18 cellular contexts compared by ENCODE assay signal in the genomic region with DNA sequence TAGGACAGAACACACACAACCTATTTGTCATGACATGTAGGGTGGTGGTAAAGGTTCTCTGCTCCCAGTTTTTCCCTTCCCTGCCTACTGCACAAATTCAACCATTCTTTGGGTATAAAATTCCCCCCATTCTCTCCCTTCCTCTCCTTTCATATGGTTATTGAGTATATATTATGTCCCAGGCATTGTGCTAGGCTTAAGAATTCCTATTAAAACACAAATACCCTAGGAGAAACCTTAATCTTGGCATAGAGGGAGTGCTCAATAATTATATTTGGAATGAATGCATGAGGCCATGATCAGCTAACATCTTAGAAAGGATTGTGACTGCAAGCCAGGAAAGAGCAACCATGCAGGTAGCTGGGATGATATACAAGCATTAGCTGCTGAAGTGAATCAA.
DNase-seq lines count a peak whose midpoint lies in the region; ATAC-seq lines count a peak whose summit lies in the region.
"Had no signal": no experiment of that assay in that cellular context is flagged by ENCODE, and none has a peak within 500 bp of the region (broad histone marks: within the 10 kb centered on the region; RNA-seq: fewer than 3 reads in every experiment).

No MANE protein-coding gene starts in this region.

- H3K4me3 ChIP-seq in subcutaneous abdominal adipose tissue (ENCODE audit: low read depth in 1 of 5, low read length in 5 of 5), result no peak overlapping the region
- H3K4me3 ChIP-seq in H7 (ENCODE audit: insufficient read depth, low read depth, low read length), result no peak overlapping the region
- H3K4me3 ChIP-seq: BLaER1 treated with 17β-estradiol and CSF1 and Interleukin-3, amounts not matched to agents 10 nM and 100 nM; GM23338 had no signal

- H3K27me3 ChIP-seq in subcutaneous abdominal adipose tissue (ENCODE audit: control insufficient read depth in 5 of 5, insufficient read depth in 4 of 5, low read length in 5 of 5), result no peaks in the 10 kb centered on the region
- H3K27me3 ChIP-seq in H7 (ENCODE audit: control insufficient read depth, insufficient read depth, low read length), result no peaks in the 10 kb centered on the region
- H3K27me3 ChIP-seq: BLaER1 treated with 17β-estradiol and CSF1 and Interleukin-3, amounts not matched to agents 10 nM and 100 nM had no signal

- peaks cover 0 to 24% (median 20%) of the 10 kb centered on the region in 5 donors for H3K4me1 ChIP-seq in subcutaneous abdominal adipose tissue (ENCODE audit: control insufficient read depth in 5 of 5, insufficient read depth in 5 of 5, low read length in 5 of 5)

- intact Hi-C loops in activated CD4-positive, alpha-beta T cell treated with anti-CD3 and anti-CD28 coated beads for 36 hours (cut with DNase I, micrococcal nuclease), result no loop called here

- H3K27ac ChIP-seq in subcutaneous abdominal adipose tissue (ENCODE audit: low read depth, low read length), result peak overlapping the region; percentile 97
- H3K27ac ChIP-seq: 22Rv1; BLaER1 treated with 17β-estradiol and CSF1 and Interleukin-3, amounts not matched to agents 10 nM and 100 nM had no signal

- DNase-seq in activated CD4-positive, alpha-beta T cell treated with anti-CD3 and anti-CD28 coated beads for 36 hours, result no peak
- no peak for DNase-seq in activated CD4-positive, alpha-beta T cell treated with anti-CD3 and anti-CD28 coated beads, Interleukin-2, amount 10 ng/mL, durations not matched to agents 7 days and 5 days
- DNase-seq in stimulated activated naive CD8-positive, alpha-beta T cell treated with anti-CD3 and anti-CD28 coated beads, Interleukin-15, Interleukin-2, amounts not matched to agents 100 U/mL and 50 U/mL, for 24 hours, result no peak
- no peak for DNase-seq in H7
- no peak for DNase-seq in Ammon's horn (ENCODE audit: low spot score)
- DNase-seq: AML-193; CD4-positive, alpha-beta memory T cell; COR-L47; DMS153; DMS79 treated with DMSO at 0.1 percent for 48 hours; EL; H9 had no signal

- H3K27ac Mint-ChIP-seq in activated CD4-positive, alpha-beta T cell treated with anti-CD3 and anti-CD28 coated beads for 36 hours, result peak overlapping the region; percentile 7
- no peak overlapping the region for H3K27ac Mint-ChIP-seq in activated CD4-positive, alpha-beta T cell treated with anti-CD3 and anti-CD28 coated beads, Interleukin-2, amount 10 ng/mL, durations not matched to agents 7 days and 5 days
- peak overlapping the region; percentile 37 for H3K27ac Mint-ChIP-seq in stimulated activated naive CD8-positive, alpha-beta T cell treated with anti-CD3 and anti-CD28 coated beads, Interleukin-15, Interleukin-2, amounts not matched to agents 100 ng/mL and 50 ng/mL, for 24 hours
- H3K27ac Mint-ChIP-seq: GM23338, H9, IgD-negative memory B cell had no signal

- no peak overlapping the region for H3K4me3 Mint-ChIP-seq in activated CD4-positive, alpha-beta T cell treated with anti-CD3 and anti-CD28 coated beads for 36 hours
- H3K4me3 Mint-ChIP-seq in activated CD4-positive, alpha-beta T cell treated with anti-CD3 and anti-CD28 coated beads, Interleukin-2, amount 10 ng/mL, durations not matched to agents 7 days and 5 days, result no peak overlapping the region
- H3K4me3 Mint-ChIP-seq in stimulated activated naive CD8-positive, alpha-beta T cell treated with anti-CD3 and anti-CD28 coated beads, Interleukin-15, Interleukin-2, amounts not matched to agents 100 ng/mL and 50 ng/mL, for 24 hours, result no peak overlapping the region
- H3K4me3 Mint-ChIP-seq: CD4-positive, alpha-beta memory T cell; GM23338; H9; IgD-negative memory B cell had no signal

- no peak overlapping the region for H3K9ac ChIP-seq in subcutaneous abdominal adipose tissue (ENCODE audit: low read length in 5 of 5)
- H3K9ac ChIP-seq: BLaER1 treated with 17β-estradiol and CSF1 and Interleukin-3, amounts not matched to agents 10 nM and 100 nM had no signal

- H3K9me3 ChIP-seq in subcutaneous abdominal adipose tissue (ENCODE audit: control insufficient read depth in 5 of 5, low read length in 5 of 5), result no peaks in the 10 kb centered on the region
- H3K9me3 ChIP-seq: BLaER1 treated with 17β-estradiol and CSF1 and Interleukin-3, amounts not matched to agents 10 nM and 100 nM had no signal

- H3K36me3 Mint-ChIP-seq in activated CD4-positive, alpha-beta T cell treated with anti-CD3 and anti-CD28 coated beads for 36 hours (ENCODE audit: low read depth), result peaks cover 37% of the 10 kb centered on the region
- H3K36me3 Mint-ChIP-seq in activated CD4-positive, alpha-beta T cell treated with anti-CD3 and anti-CD28 coated beads, Interleukin-2, amount 10 ng/mL, durations not matched to agents 7 days and 5 days (ENCODE audit: low read depth), result peaks cover 35% of the 10 kb centered on the region
- peaks cover 17% of the 10 kb centered on the region for H3K36me3 Mint-ChIP-seq in stimulated activated naive CD8-positive, alpha-beta T cell treated with anti-CD3 and anti-CD28 coated beads, Interleukin-15, Interleukin-2, amounts not matched to agents 100 ng/mL and 50 ng/mL, for 24 hours (ENCODE audit: low read depth)

- H3K9me3 Mint-ChIP-seq in activated CD4-positive, alpha-beta T cell treated with anti-CD3 and anti-CD28 coated beads for 36 hours (ENCODE audit: low read depth), result no peaks in the 10 kb centered on the region
- peaks cover 4% of the 10 kb centered on the region for H3K9me3 Mint-ChIP-seq in activated CD4-positive, alpha-beta T cell treated with anti-CD3 and anti-CD28 coated beads, Interleukin-2, amount 10 ng/mL, durations not matched to agents 7 days and 5 days
- H3K9me3 Mint-ChIP-seq in stimulated activated naive CD8-positive, alpha-beta T cell treated with anti-CD3 and anti-CD28 coated beads, Interleukin-15, Interleukin-2, amounts not matched to agents 100 ng/mL and 50 ng/mL, for 24 hours, result no peaks in the 10 kb centered on the region
- H3K9me3 Mint-ChIP-seq: CD4-positive, alpha-beta memory T cell; IgD-negative memory B cell had no signal

- peaks cover 46% of the 10 kb centered on the region for H3K4me1 Mint-ChIP-seq in activated CD4-positive, alpha-beta T cell treated with anti-CD3 and anti-CD28 coated beads for 36 hours
- peaks cover 17% of the 10 kb centered on the region for H3K4me1 Mint-ChIP-seq in activated CD4-positive, alpha-beta T cell treated with anti-CD3 and anti-CD28 coated beads, Interleukin-2, amount 10 ng/mL, durations not matched to agents 7 days and 5 days
- H3K4me1 Mint-ChIP-seq in stimulated activated naive CD8-positive, alpha-beta T cell treated with anti-CD3 and anti-CD28 coated beads, Interleukin-15, Interleukin-2, amounts not matched to agents 100 ng/mL and 50 ng/mL, for 24 hours (ENCODE audit: low read depth), result peaks cover 27% of the 10 kb centered on the region

- POLR2A ChIA-PET in activated CD4-positive, alpha-beta T cell treated with anti-CD3 and anti-CD28 coated beads for 36 hours (lab: Charles Lee), result interaction anchor here (0.7 kb wide), 1 partner anchor 177 kb away, joined by 5 read pairs; no protein-coding TSS in a partner anchor
- POLR2A ChIA-PET in activated CD4-positive, alpha-beta T cell treated with anti-CD3 and anti-CD28 coated beads, Interleukin-2, amount 10 ng/mL, durations not matched to agents 7 days and 5 days (lab: Charles Lee), result no interaction called here

- H3K27me3 Mint-ChIP-seq in activated CD4-positive, alpha-beta T cell treated with anti-CD3 and anti-CD28 coated beads for 36 hours, result no peaks in the 10 kb centered on the region
- no peaks in the 10 kb centered on the region for H3K27me3 Mint-ChIP-seq in activated CD4-positive, alpha-beta T cell treated with anti-CD3 and anti-CD28 coated beads, Interleukin-2, amount 10 ng/mL, durations not matched to agents 7 days and 5 days
- H3K27me3 Mint-ChIP-seq in stimulated activated naive CD8-positive, alpha-beta T cell treated with anti-CD3 and anti-CD28 coated beads, Interleukin-15, Interleukin-2, amounts not matched to agents 100 ng/mL and 50 ng/mL, for 24 hours, result no peaks in the 10 kb centered on the region
- H3K27me3 Mint-ChIP-seq: CD4-positive, alpha-beta memory T cell; IgD-negative memory B cell had no signal

- CTCF ChIA-PET in activated CD4-positive, alpha-beta T cell treated with anti-CD3 and anti-CD28 coated beads for 36 hours (lab: Charles Lee), result interaction anchor here (1.1 kb wide), 1 partner anchor 30 kb away, joined by 4 read pairs; no protein-coding TSS in a partner anchor
- CTCF ChIA-PET in activated CD4-positive, alpha-beta T cell treated with anti-CD3 and anti-CD28 coated beads, Interleukin-2, amount 10 ng/mL, durations not matched to agents 7 days and 5 days (lab: Charles Lee), result no interaction called here

- H3K36me3 ChIP-seq in subcutaneous abdominal adipose tissue (ENCODE audit: control insufficient read depth in 5 of 5, insufficient read depth in 5 of 5, low read length in 5 of 5), result no peaks in the 10 kb centered on the region
- H3K36me3 ChIP-seq in H7 (replicated peaks; ENCODE audit: control insufficient read depth, insufficient read depth, low read length), result no peaks in the 10 kb centered on the region; the same call in 1 of the 2 replicates

- ATAC-seq in activated CD4-positive, alpha-beta T cell treated with anti-CD3 and anti-CD28 coated beads for 36 hours, result no peak
- no peak for ATAC-seq in stimulated activated naive CD8-positive, alpha-beta T cell treated with anti-CD3 and anti-CD28 coated beads, Interleukin-15, Interleukin-2, amounts not matched to agents 100 U/mL and 50 U/mL, for 24 hours
- ATAC-seq: GM23338 had no signal
